In genomic region chr20:24100370-24101011, GRCh38 we compare ENCODE assay signal across 8 cellular contexts.
DNase-seq lines count a peak whose midpoint lies in the region; ATAC-seq lines count a peak whose summit lies in the region.

No MANE protein-coding gene starts in this region.

- POLR2A ChIA-PET in activated CD4-positive, alpha-beta T cell treated with anti-CD3 and anti-CD28 coated beads for 36 hours (lab: Charles Lee), result interaction anchor here (0.9 kb wide), 1 partner anchor 679 kb away, joined by 3 read pairs; the partner anchor contains the start of gene NAPB

- H2BK120ac ChIP-seq in mesendoderm (ENCODE audit: low read depth, low read length), result no peak overlapping the region

- H2BK5ac ChIP-seq in mesendoderm (ENCODE audit: low read length), result no peak overlapping the region

- H3K36me3 Mint-ChIP-seq in activated CD4-positive, alpha-beta T cell treated with anti-CD3 and anti-CD28 coated beads for 36 hours (ENCODE audit: low read depth), result no peaks in the 10 kb centered on the region

- H3K79me2 ChIP-seq in mesendoderm (ENCODE audit: control insufficient read depth, insufficient read depth, low read length), result no peaks in the 10 kb centered on the region

- DNase-seq in NCI-H1436 (lab: John Stamatoyannopoulos, UW) (peak; percentile 13), NCI-H1436 treated with DMSO at 0.1 percent for 48 hours (lab: John Stamatoyannopoulos, UW) (no peak), NCI-H2171 (lab: John Stamatoyannopoulos, UW) (peak; percentile 30), ecto neural progenitor cell (ENCODE audit: low spot score) (peak; percentile 62), mesendoderm (peak; percentile 74)
- peak; percentile 75 for DNase-seq in activated CD4-positive, alpha-beta T cell treated with anti-CD3 and anti-CD28 coated beads for 36 hours
- DNase-seq in stimulated activated naive CD4-positive, alpha-beta T cell treated with Interleukin-2 at 50 U/mL for 16 hours (lab: John Stamatoyannopoulos, UW), result peak; percentile 9

- H3K18ac ChIP-seq in mesendoderm (ENCODE audit: low read length), result no peak overlapping the region

- no peak overlapping the region for H2BK15ac ChIP-seq in mesendoderm (replicated peaks; ENCODE audit: low read depth)

- H3K4me2 ChIP-seq in mesendoderm (ENCODE audit: low read length), result no peak overlapping the region

- H3K79me1 ChIP-seq in mesendoderm (ENCODE audit: low read length), result no peaks in the 10 kb centered on the region

- ATAC-seq in HG02798 (IDR thresholded peaks at IDR 0.05; ENCODE audit: poor library complexity, unreplicated experiment), result peak; percentile 76
- ATAC-seq in activated CD4-positive, alpha-beta T cell treated with anti-CD3 and anti-CD28 coated beads for 36 hours, result peak; percentile 90

- no peaks in the 10 kb centered on the region for H3K27me3 ChIP-seq in mesendoderm (ENCODE audit: insufficient read depth, low read length, poor library complexity)

- H3K56ac ChIP-seq in mesendoderm (ENCODE audit: low read length), result no peak overlapping the region

- H3K4me1 Mint-ChIP-seq in activated CD4-positive, alpha-beta T cell treated with anti-CD3 and anti-CD28 coated beads for 36 hours, result peaks cover 26% of the 10 kb centered on the region

- H3K23ac ChIP-seq in mesendoderm (ENCODE audit: low read length), result no peak overlapping the region

- H3K9me3 Mint-ChIP-seq in activated CD4-positive, alpha-beta T cell treated with anti-CD3 and anti-CD28 coated beads for 36 hours (ENCODE audit: low read depth), result no peaks in the 10 kb centered on the region

- no CpG with 5 or more reads among the region's 5 CpGs for WGBS in mesendoderm (ENCODE audit: extremely low coverage, insufficient coverage, low lambda C conversion rate)

- H3K36me3 ChIP-seq in mesendoderm (ENCODE audit: control insufficient read depth, insufficient read depth, low read length), result no peaks in the 10 kb centered on the region

- CTCF ChIA-PET in activated CD4-positive, alpha-beta T cell treated with anti-CD3 and anti-CD28 coated beads for 36 hours (lab: Charles Lee), result interaction anchor here (0.5 to 1.4 kb wide), 9 partner anchors 51 to 163 kb away, joined by 3 to 7 read pairs (median 3); no protein-coding TSS in a partner anchor

- no peak overlapping the region for H3K4me3 Mint-ChIP-seq in activated CD4-positive, alpha-beta T cell treated with anti-CD3 and anti-CD28 coated beads for 36 hours

- H3K4me3 ChIP-seq in mesendoderm (ENCODE audit: low read length), result no peak overlapping the region

- no peak overlapping the region for H3K9ac ChIP-seq in mesendoderm (ENCODE audit: low read length)

- no peak overlapping the region for H4K5ac ChIP-seq in mesendoderm (ENCODE audit: low read length)

- H3K27me3 Mint-ChIP-seq in activated CD4-positive, alpha-beta T cell treated with anti-CD3 and anti-CD28 coated beads for 36 hours, result peaks cover 2% of the 10 kb centered on the region

- no peak overlapping the region for H3K4ac ChIP-seq in mesendoderm (ENCODE audit: low read depth, low read length)

- no peak overlapping the region for H3K27ac ChIP-seq in mesendoderm (ENCODE audit: low read depth, low read length)

- peak overlapping the region; percentile 21 for H3K27ac Mint-ChIP-seq in activated CD4-positive, alpha-beta T cell treated with anti-CD3 and anti-CD28 coated beads for 36 hours

- intact Hi-C loops in activated CD4-positive, alpha-beta T cell treated with anti-CD3 and anti-CD28 coated beads for 36 hours (cut with DNase I, micrococcal nuclease), result loop anchor here (2.0 to 10.0 kb wide), 7 partner anchors 83 to 817 kb away; no protein-coding TSS in a partner anchor

- H4K8ac ChIP-seq in mesendoderm (ENCODE audit: low read depth, low read length), result no peak overlapping the region

- H2AK5ac ChIP-seq in mesendoderm (ENCODE audit: low read length), result no peak overlapping the region

- no peaks in the 10 kb centered on the region for H3K4me1 ChIP-seq in mesendoderm (ENCODE audit: control insufficient read depth, low read depth, low read length)
